In genomic region chr9:8329561-8330283, GRCh38 we compare ENCODE assay signal across 19 cellular contexts.
A peak's percentile ranks its signal among the peaks of the same experiment; 100 is the strongest.
DNase-seq lines count a peak whose midpoint lies in the region; ATAC-seq and TF ChIP-seq lines count a peak whose summit lies in the region.
"Had no signal": no experiment of that assay in that cellular context is flagged by ENCODE, and none has a peak within 500 bp of the region (broad histone marks: within the 10 kb centered on the region; RNA-seq: fewer than 3 reads in every experiment).

No MANE protein-coding gene starts in this region.

- peaks cover 7% of the 10 kb centered on the region for H3K27me3 Mint-ChIP-seq in activated CD8-positive, alpha-beta T cell treated with anti-CD3 and anti-CD28 coated beads for 36 hours
- H3K27me3 Mint-ChIP-seq: activated naive CD8-positive, alpha-beta T cell treated with anti-CD3 and anti-CD28 coated beads, Interleukin-2, amount 10 ng/mL, durations not matched to agents 7 days and 5 days; type B pancreatic cell had no signal

- H3K4me1 Mint-ChIP-seq in activated CD8-positive, alpha-beta T cell treated with anti-CD3 and anti-CD28 coated beads for 36 hours (ENCODE audit: low read depth): no peaks in the 10 kb centered on the region
- H3K4me1 Mint-ChIP-seq: activated naive CD8-positive, alpha-beta T cell treated with anti-CD3 and anti-CD28 coated beads, Interleukin-2, amount 10 ng/mL, durations not matched to agents 7 days and 5 days; memory B cell had no signal

- no peak overlapping the region for H4K12ac ChIP-seq in trophoblast cell (ENCODE audit: low read depth, low read length)

- no CpG with 5 or more reads among the region's 13 CpGs for WGBS in trophoblast cell (ENCODE audit: extremely low coverage, insufficient coverage, insufficient read length)

- no peak overlapping the region for H3K27ac Mint-ChIP-seq in activated CD8-positive, alpha-beta T cell treated with anti-CD3 and anti-CD28 coated beads for 36 hours
- H3K27ac Mint-ChIP-seq: activated CD8-positive, alpha-beta T cell treated with anti-CD3 and anti-CD28 coated beads, Interleukin-2, amount 10 ng/mL, durations not matched to agents 7 days and 5 days; activated naive CD8-positive, alpha-beta T cell treated with anti-CD3 and anti-CD28 coated beads, Interleukin-2, amount 10 ng/mL, durations not matched to agents 7 days and 5 days; memory B cell; type B pancreatic cell had no signal

- H3K18ac ChIP-seq in trophoblast cell (ENCODE audit: low read length): no peak overlapping the region

- no peak overlapping the region for H4K8ac ChIP-seq in trophoblast cell (ENCODE audit: low read depth, low read length)

- no peaks in the 10 kb centered on the region for H3K27me3 ChIP-seq in trophoblast cell (ENCODE audit: insufficient read depth, low read length)
- H3K27me3 ChIP-seq: esophagus muscularis mucosa had no signal

- no peak overlapping the region for H3K4me3 Mint-ChIP-seq in activated CD8-positive, alpha-beta T cell treated with anti-CD3 and anti-CD28 coated beads for 36 hours
- H3K4me3 Mint-ChIP-seq: activated CD8-positive, alpha-beta T cell treated with anti-CD3 and anti-CD28 coated beads, Interleukin-2, amount 10 ng/mL, durations not matched to agents 7 days and 5 days; activated naive CD8-positive, alpha-beta T cell treated with anti-CD3 and anti-CD28 coated beads, Interleukin-2, amount 10 ng/mL, durations not matched to agents 7 days and 5 days; memory B cell; type B pancreatic cell had no signal

- H2AK5ac ChIP-seq in trophoblast cell (ENCODE audit: low read length): no peak overlapping the region

- no peaks in the 10 kb centered on the region for H3K4me1 ChIP-seq in trophoblast cell (ENCODE audit: control insufficient read depth in 1 of 2, insufficient read depth in 2 of 2, low read length in 2 of 2)
- H3K4me1 ChIP-seq: esophagus muscularis mucosa had no signal

- no peak overlapping the region for H3K4ac ChIP-seq in trophoblast cell (ENCODE audit: low read depth, low read length)

- H4K91ac ChIP-seq in trophoblast cell (ENCODE audit: low read depth, low read length): no peak overlapping the region

- no peak overlapping the region for H3K9ac ChIP-seq in trophoblast cell (ENCODE audit: low read length)

- no peak overlapping the region for H3K4me3 ChIP-seq in trophoblast cell (ENCODE audit: low read depth, low read length)
- H3K4me3 ChIP-seq: esophagus muscularis mucosa had no signal

- no peaks in the 10 kb centered on the region for H3K79me1 ChIP-seq in trophoblast cell (ENCODE audit: low read length)

- POLR2A ChIA-PET in activated CD8-positive, alpha-beta T cell treated with anti-CD3 and anti-CD28 coated beads for 36 hours (lab: Charles Lee): no interaction called here

- peak overlapping the region; percentile 85 for H3K23ac ChIP-seq in trophoblast cell (ENCODE audit: low read length)

- no peak overlapping the region for H2BK12ac ChIP-seq in trophoblast cell (ENCODE audit: low read length)

- H3K4me2 ChIP-seq in trophoblast cell (ENCODE audit: low read length): no peak overlapping the region

- H3K79me2 ChIP-seq in trophoblast cell (ENCODE audit: control insufficient read depth, insufficient read depth, low read length, poor library complexity): no peaks in the 10 kb centered on the region

- CTCF ChIA-PET in activated CD8-positive, alpha-beta T cell treated with anti-CD3 and anti-CD28 coated beads for 36 hours (lab: Charles Lee): no interaction called here

- no peak overlapping the region for H3K14ac ChIP-seq in trophoblast cell (ENCODE audit: low read length)

- DNase-seq in NCI-H1417 (lab: John Stamatoyannopoulos, UW) (peak; percentile 6 to 61 (median 24)), NCI-H1417 treated with DMSO at 0.1 percent for 48 hours (lab: John Stamatoyannopoulos, UW) (no peak), NCI-H526 treated with DMSO at 0.1 percent for 48 hours (lab: John Stamatoyannopoulos, UW) (peak; percentile 3), iPS DF 19.7 (ENCODE audit: low read depth, low spot score) (peak; percentile 12), trophoblast cell (no peak), OCI-M2 (lab: John Stamatoyannopoulos, UW; ENCODE audit: unreplicated experiment) (no peak)
- no peak for DNase-seq in activated CD8-positive, alpha-beta T cell treated with anti-CD3 and anti-CD28 coated beads for 36 hours
- DNase-seq: activated CD8-positive, alpha-beta T cell treated with anti-CD3 and anti-CD28 coated beads, Interleukin-2, amount 10 ng/mL, durations not matched to agents 7 days and 5 days; activated naive CD8-positive, alpha-beta T cell treated with anti-CD3 and anti-CD28 coated beads, Interleukin-2, amount 10 ng/mL, durations not matched to agents 7 days and 5 days; H7; Karpas-422; NCI-H82; retina; stimulated activated naive CD4-positive, alpha-beta T cell had no signal

- TF ChIP-seq CTCF in activated CD8-positive, alpha-beta T cell treated with anti-CD3 and anti-CD28 coated beads for 36 hours (IDR thresholded peaks at IDR 0.05): no peak

- no peaks in the 10 kb centered on the region for H3K36me3 Mint-ChIP-seq in activated CD8-positive, alpha-beta T cell treated with anti-CD3 and anti-CD28 coated beads for 36 hours (ENCODE audit: low read depth)
- H3K36me3 Mint-ChIP-seq: activated naive CD8-positive, alpha-beta T cell treated with anti-CD3 and anti-CD28 coated beads, Interleukin-2, amount 10 ng/mL, durations not matched to agents 7 days and 5 days; memory B cell had no signal

- no peak overlapping the region for H3K27ac ChIP-seq in trophoblast cell (ENCODE audit: low read depth, low read length)
- H3K27ac ChIP-seq: 22Rv1, esophagus muscularis mucosa had no signal

- ATAC-seq in GM18517 (IDR thresholded peaks at IDR 0.05; ENCODE audit: unreplicated experiment): no peak
- ATAC-seq in activated CD8-positive, alpha-beta T cell treated with anti-CD3 and anti-CD28 coated beads for 36 hours: no peak
- ATAC-seq: activated CD8-positive, alpha-beta T cell treated with anti-CD3 and anti-CD28 coated beads, Interleukin-2, amount 10 ng/mL, durations not matched to agents 7 days and 5 days had no signal

- intact Hi-C loops in activated CD8-positive, alpha-beta T cell treated with anti-CD3 and anti-CD28 coated beads for 36 hours (cut with micrococcal nuclease): no loop called here

- H2BK120ac ChIP-seq in trophoblast cell (ENCODE audit: insufficient read depth, low read length, poor library complexity): no peak overlapping the region

- peaks cover 3 to 4% of the 10 kb centered on the region in 2 experiments for H3K36me3 ChIP-seq in trophoblast cell (ENCODE audit: control insufficient read depth in 1 of 2, insufficient read depth in 2 of 2, low read length in 2 of 2)
- H3K36me3 ChIP-seq: esophagus muscularis mucosa had no signal

- no peak overlapping the region for H2BK5ac ChIP-seq in trophoblast cell (ENCODE audit: low read depth, low read length, poor library complexity)

- no peak overlapping the region for H2AFZ ChIP-seq in trophoblast cell (ENCODE audit: insufficient read depth, low read length, poor library complexity)

- peaks cover 1% of the 10 kb centered on the region for H3K9me3 Mint-ChIP-seq in activated CD8-positive, alpha-beta T cell treated with anti-CD3 and anti-CD28 coated beads for 36 hours

- no peaks in the 10 kb centered on the region for H3K9me3 ChIP-seq in trophoblast cell (ENCODE audit: insufficient read depth, low read depth, low read length)
- H3K9me3 ChIP-seq: esophagus muscularis mucosa had no signal

Comparison
In these comparisons a context has a peak if more than half of its experiments do, and no peak if none do; other contexts are left out.
1. DNase-seq: peak in NCI-H1417 (3 of 3), NCI-H526 treated with DMSO at 0.1 percent for 48 hours (single experiment) and iPS DF 19.7 (single experiment); none in NCI-H1417 treated with DMSO at 0.1 percent for 48 hours (single experiment), trophoblast cell (0 of 2), activated CD8-positive, alpha-beta T cell treated with anti-CD3 and anti-CD28 coated beads for 36 hours (single experiment) and OCI-M2 (single experiment).